In genomic region chr10:36182059-36182654, GRCh38 we compare ENCODE assay signal across 15 cellular contexts.
DNase-seq lines count a peak whose midpoint lies in the region; ATAC-seq, FAIRE-seq and TF ChIP-seq lines count a peak whose summit lies in the region.
"Had no signal": no experiment of that assay in that cellular context is flagged by ENCODE, and none has a peak within 500 bp of the region (broad histone marks: within the 10 kb centered on the region; RNA-seq: fewer than 3 reads in every experiment).

No MANE protein-coding gene starts in this region.

- H3K9ac ChIP-seq in liver (ENCODE audit: low read depth in 1 of 2, low read length in 2 of 2): no peak overlapping the region
- H3K9ac ChIP-seq in HepG2 (ENCODE audit: insufficient read depth, low read depth, low read length): no peak overlapping the region

- no peaks in the 10 kb centered on the region for H3K9me3 ChIP-seq in liver (ENCODE audit: control insufficient read depth in 4 of 4, low read length in 3 of 4)
- H3K9me3 ChIP-seq in HepG2 (ENCODE audit: low read length): no peaks in the 10 kb centered on the region
- no peaks in the 10 kb centered on the region for H3K9me3 ChIP-seq in osteoblast (ENCODE audit: low read depth, low read length)

- H3K4me2 ChIP-seq in HepG2 (ENCODE audit: low read depth, low read length) (no peak overlapping the region), osteoblast (ENCODE audit: insufficient read depth, low read length) (peak overlapping the region; percentile 64)
- H3K4me2 ChIP-seq: PC-9 had no signal

- TF ChIP-seq RAD21 in liver (IDR thresholded peaks at IDR 0.05) (no peak), HepG2 (CRISPR knock-in tag; IDR thresholded peaks at IDR 0.05) (no peak)

- no peak for TF ChIP-seq CTCF in liver (IDR thresholded peaks at IDR 0.05; ENCODE audit: low read depth, low read length, missing input control)
- TF ChIP-seq CTCF in HepG2 (CRISPR knock-in tag; IDR thresholded peaks at IDR 0.05): no peak
- no peak for TF ChIP-seq CTCF in fibroblast of villous mesenchyme (IDR thresholded peaks at IDR 0.05; ENCODE audit: insufficient read depth, low read depth, low read length)
- TF ChIP-seq CTCF in osteoblast (IDR thresholded peaks at IDR 0.05; ENCODE audit: extremely low read depth, low read depth, low read length): no peak

- H2AFZ ChIP-seq in HepG2 (ENCODE audit: low read length) (no peak overlapping the region), osteoblast (ENCODE audit: low read length) (peak overlapping the region; percentile 73)
- H2AFZ ChIP-seq: PC-9 had no signal

- WGBS in liver: 52% methylated on average over 9 of the region's 9 CpGs
- WGBS in HepG2 (ENCODE audit: low lambda C conversion rate): 22% methylated on average over 6 of the region's 9 CpGs

- POLR2A ChIA-PET in HepG2 (lab: Yijun Ruan, JAX): no interaction called here

- no peak for TF ChIP-seq POLR2A in HepG2 (IDR thresholded peaks at IDR 0.05; ENCODE audit: insufficient read depth in 1 of 2, low read depth in 2 of 2, low read length in 2 of 2)

- H3K27ac ChIP-seq in liver (ENCODE audit: low read depth in 1 of 2, low read length in 2 of 2): peak overlapping the region; percentile 4 to 14
- H3K27ac ChIP-seq in HepG2 (ENCODE audit: extremely low read length, insufficient read depth, low read length): no peak overlapping the region
- peak overlapping the region; percentile 64 for H3K27ac ChIP-seq in osteoblast (ENCODE audit: low read depth, low read length)
- H3K27ac ChIP-seq: PC-9 had no signal

- in situ Hi-C loops in HepG2 (cut with HindIII; ENCODE audit: extremely low pct_ligation_motif_present, low pct_unique_long_range_greater_than_20kb): no loop called here

- no peaks in the 10 kb centered on the region for H3K4me1 ChIP-seq in liver (ENCODE audit: control insufficient read depth in 4 of 4, insufficient read depth in 4 of 4, low read length in 3 of 4)
- H3K4me1 ChIP-seq in HepG2 (ENCODE audit: insufficient read depth, low read length): no peaks in the 10 kb centered on the region
- H3K4me1 ChIP-seq in osteoblast (ENCODE audit: insufficient read depth, low read length): peaks cover 20% of the 10 kb centered on the region

- ATAC-seq in HepG2 (no peak), HG03565 (IDR thresholded peaks at IDR 0.05; ENCODE audit: unreplicated experiment) (no peak)

- H3K4me3 ChIP-seq in liver (ENCODE audit: low read depth in 1 of 3, low read length in 3 of 3): no peak overlapping the region
- H3K4me3 ChIP-seq in HepG2 (replicated peaks in 1 of 3; ENCODE audit: insufficient read depth in 1 of 3, low read depth in 2 of 3, low read length in 3 of 3): no peak overlapping the region
- H3K4me3 ChIP-seq in fibroblast of villous mesenchyme (ENCODE audit: low read depth, low read length): no peak overlapping the region
- H3K4me3 ChIP-seq in osteoblast (ENCODE audit: insufficient read depth, low read length): peak overlapping the region; percentile 40
- H3K4me3 ChIP-seq: PC-9 had no signal

- DNase-seq in HepG2 (ENCODE audit: low spot score) (no peak), fibroblast of villous mesenchyme (ENCODE audit: low read depth) (peak; percentile 49), osteoblast (ENCODE audit: insufficient read length, low spot score, missing footprints) (peak; percentile 77), GM03348 (ENCODE audit: low spot score) (no peak), T-helper 9 cell (no peak), DMS79 treated with DMSO at 0.1 percent for 48 hours (lab: John Stamatoyannopoulos, UW) (no peak)
- DNase-seq: activated CD4-positive, alpha-beta T cell treated with anti-CD3 and anti-CD28 coated beads, Interleukin-2, amount 10 ng/mL, durations not matched to agents 24 days and 14 days; activated naive CD4-positive, alpha-beta T cell treated with Interleukin-2 at 50 U/mL for 16 hours; CD4-positive, alpha-beta T cell; central memory CD4-positive, alpha-beta T cell; DND-41; PC-9; stimulated activated naive CD4-positive, alpha-beta T cell treated with Interleukin-2 at 50 U/mL for 16 hours had no signal

- H3K27me3 ChIP-seq in liver (ENCODE audit: control insufficient read depth in 4 of 4, insufficient read depth in 4 of 4, low read length in 3 of 4): peaks cover 0 to 4% (median 0%) of the 10 kb centered on the region in 4 donors
- no peaks in the 10 kb centered on the region for H3K27me3 ChIP-seq in HepG2 (ENCODE audit: control insufficient read depth in 1 of 2, insufficient read depth in 2 of 2, low read length in 2 of 2)
- H3K27me3 ChIP-seq in osteoblast (ENCODE audit: insufficient read depth, low read length): no peaks in the 10 kb centered on the region

- no peak for FAIRE-seq in HepG2 (lab: Jason Lieb, UNC)

- H4K20me1 ChIP-seq in HepG2 (ENCODE audit: insufficient read depth, low read length) (no peaks in the 10 kb centered on the region), osteoblast (ENCODE audit: insufficient read depth, low read length) (no peaks in the 10 kb centered on the region)

- H3K79me2 ChIP-seq in HepG2 (ENCODE audit: insufficient read depth, low read length) (no peaks in the 10 kb centered on the region), osteoblast (ENCODE audit: insufficient read depth, low read length) (no peaks in the 10 kb centered on the region)

- CTCF ChIA-PET in HepG2 (lab: Yijun Ruan, JAX; ENCODE audit: low intra/inter-chr PET ratio, low total read pairs): no interaction called here

- H3K36me3 ChIP-seq in liver (ENCODE audit: control insufficient read depth in 4 of 4, insufficient read depth in 3 of 4, low read depth in 1 of 4, low read length in 3 of 4) (no peaks in the 10 kb centered on the region), HepG2 (replicated peaks in 1 of 2; ENCODE audit: control insufficient read depth in 1 of 2, insufficient read depth in 2 of 2, low read length in 2 of 2) (no peaks in the 10 kb centered on the region; a peak in 1 of 5 replicates), osteoblast (ENCODE audit: insufficient read depth, low read length) (no peaks in the 10 kb centered on the region)

- BruUV-seq in HepG2 (replicated peaks; lab: Mats Ljungman, UMichigan): no TSS peak

- intact Hi-C loops in HepG2 (cut with micrococcal nuclease; ENCODE audit: unreplicated experiment): no loop called here

- TF ChIP-seq EP300 in HepG2 (IDR thresholded peaks at IDR 0.05; ENCODE audit: low read depth in 2 of 2, low read length in 2 of 2) (no peak), HepG2 (CRISPR knock-in tag; IDR thresholded peaks at IDR 0.05; ENCODE audit: borderline replicate concordance) (no peak)

TF ChIP-seq in liver, 16 proteins besides CTCF, POLR2A, EP300 and RAD21:
- TF ChIP-seq HNF4A (conservative IDR thresholded peaks at IDR 0.05) (no peak), FOXA1 (IDR thresholded peaks at IDR 0.05) (no peak), REST (IDR thresholded peaks at IDR 0.05) (no peak), NR2F2 (IDR thresholded peaks at IDR 0.05) (peak; percentile 54)

TF ChIP-seq in HepG2, 621 proteins besides CTCF, POLR2A, EP300 and RAD21:
- no peak for TF ChIP-seq KLF6 (CRISPR knock-in tag; IDR thresholded peaks at IDR 0.05)
- TF ChIP-seq ZNF704 (CRISPR knock-in tag; IDR thresholded peaks at IDR 0.05; ENCODE audit: borderline replicate concordance): no peak
- TF ChIP-seq TBL1XR1 (IDR thresholded peaks at IDR 0.05; ENCODE audit: borderline replicate concordance, low read length, partially characterized antibody): no peak

Comparison
In these comparisons a context has a peak if more than half of its experiments do, and no peak if none do; other contexts are left out.
1. DNase-seq: peak in fibroblast of villous mesenchyme (single experiment) and osteoblast (single experiment); none in HepG2 (single experiment), GM03348 (single experiment), T-helper 9 cell (single experiment) and DMS79 treated with DMSO at 0.1 percent for 48 hours (single experiment).